11 cellular contexts compared by ENCODE assay signal in genomic region chr14:103539056-103539825, GRCh38. TPM values are rescaled to one million over a fixed set of nuclear protein-coding genes. Genes with fewer than 3 reads are reported as not detected.
A peak's percentile ranks its signal among the peaks of the same experiment; 100 is the strongest.
DNase-seq lines count a peak whose midpoint lies in the region; ATAC-seq and TF ChIP-seq lines count a peak whose summit lies in the region.
"Had no signal": no experiment of that assay in that cellular context is flagged by ENCODE, and none has a peak within 500 bp of the region (broad histone marks: within the 10 kb centered on the region; RNA-seq: fewer than 3 reads in every experiment).

No MANE protein-coding gene starts in this region.

- H2BK120ac ChIP-seq in H9 (ENCODE audit: low read depth, low read length, poor library complexity, severe bottlenecking), result no peak overlapping the region

- intact Hi-C loops in heart left ventricle (cut with DNase I), result no loop called here

- peaks cover 4% of the 10 kb centered on the region for H3K23me2 ChIP-seq in H9 (ENCODE audit: insufficient read length, low read depth, low read length, poor library complexity, severe bottlenecking)

- H3K9ac ChIP-seq in H9 (ENCODE audit: extremely low read depth, insufficient read length, low read length) (no peak overlapping the region), smooth muscle cell (ENCODE audit: low read depth) (no peak overlapping the region)

- H3K23ac ChIP-seq in H9 (ENCODE audit: insufficient read length, low read depth, low read length), result no peak overlapping the region

- no peak overlapping the region for H3K27ac ChIP-seq in H9 (ENCODE audit: insufficient read length, low read depth, low read length)
- H3K27ac ChIP-seq in RWPE2 (ENCODE audit: poor library complexity, severe bottlenecking), result peak overlapping the region; percentile 94
- peak overlapping the region; percentile 20 to 91 (median 76) for H3K27ac ChIP-seq in heart left ventricle
- H3K27ac ChIP-seq in smooth muscle cell (ENCODE audit: low read depth), result peak overlapping the region; percentile 91

- no peaks in the 10 kb centered on the region for H3K9me3 ChIP-seq in H9 (ENCODE audit: control insufficient read depth, low read depth, low read length)
- no peaks in the 10 kb centered on the region for H3K9me3 ChIP-seq in RWPE2 (ENCODE audit: severe bottlenecking)
- no peaks in the 10 kb centered on the region for H3K9me3 ChIP-seq in heart left ventricle
- no peaks in the 10 kb centered on the region for H3K9me3 ChIP-seq in smooth muscle cell (replicated peaks; ENCODE audit: low read depth)
- H3K9me3 ChIP-seq in BE2C, result no peaks in the 10 kb centered on the region

- no peak overlapping the region for H3T11ph ChIP-seq in H9 (ENCODE audit: low read length)

- H3K27ac Mint-ChIP-seq in H9, result peak overlapping the region in 2 of 3 experiments; percentile 25 to 83; a peak in 2 of 7 replicates

- no peak overlapping the region for H4K91ac ChIP-seq in H9 (ENCODE audit: insufficient read length, low read depth, low read length)

- H3K14ac ChIP-seq in H9 (ENCODE audit: insufficient read depth, low read length), result no peak overlapping the region

- no peak overlapping the region for H3K4ac ChIP-seq in H9 (ENCODE audit: low read depth, low read length)

- DNase-seq in H9 (no peak), RWPE2 (ENCODE audit: low spot score) (no peak), heart left ventricle (peak in 2 of 5 donors; percentile 32 to 47), smooth muscle cell (lab: John Stamatoyannopoulos, UW; ENCODE audit: unreplicated experiment) (no peak), OCI-M2 (lab: John Stamatoyannopoulos, UW; ENCODE audit: unreplicated experiment) (no peak), DMS79 (lab: John Stamatoyannopoulos, UW) (no peak), BE2C (no peak), SKM-1 treated with dmso at 0.1 percent for 144 hours (lab: John Stamatoyannopoulos, UW; ENCODE audit: unreplicated experiment) (no peak)
- DNase-seq: activated CD4-positive, CD25-positive, alpha-beta regulatory T cell treated with anti-CD3 and anti-CD28 coated beads, Interleukin-2, amount 50 U/mL, for 72 hours; activated effector memory CD4-positive, alpha-beta T cell treated with Interleukin-2 at 50 U/mL for 16 hours; hippocampal formation had no signal

- no peaks in the 10 kb centered on the region for H3K9me3 Mint-ChIP-seq in H9

- no peak for TF ChIP-seq POLR2A in heart left ventricle (IDR thresholded peaks at IDR 0.05)

- no peak overlapping the region for H3K4me2 ChIP-seq in H9 (ENCODE audit: insufficient read depth, insufficient read length, low read length)
- no peak overlapping the region for H3K4me2 ChIP-seq in smooth muscle cell

- no peaks in the 10 kb centered on the region; the same call in 1 of the 2 replicates for H3K4me1 ChIP-seq in H9 (ENCODE audit: insufficient read depth, low read length)
- H3K4me1 ChIP-seq in RWPE2 (ENCODE audit: insufficient read depth, poor library complexity, severe bottlenecking), result peaks cover 29% of the 10 kb centered on the region
- H3K4me1 ChIP-seq in heart left ventricle, result peaks cover 0 to 68% (median 56%) of the 10 kb centered on the region in 12 donors
- peaks cover 25% of the 10 kb centered on the region for H3K4me1 ChIP-seq in smooth muscle cell (ENCODE audit: low read depth)
- H3K4me1 ChIP-seq in BE2C, result peaks cover 24% of the 10 kb centered on the region

- peaks cover 4% of the 10 kb centered on the region for H3F3A ChIP-seq in smooth muscle cell (ENCODE audit: low read depth)

- H3K27me3 Mint-ChIP-seq in H9 (ENCODE audit: low read depth), result peaks cover 15% of the 10 kb centered on the region

- no peak overlapping the region for H4K5ac ChIP-seq in H9 (ENCODE audit: insufficient read length, low read depth, low read length)

- no peak overlapping the region for H2AK5ac ChIP-seq in H9 (ENCODE audit: insufficient read length, low read length)

- no peak overlapping the region for H2BK20ac ChIP-seq in H9 (ENCODE audit: low read depth, low read length, poor library complexity, severe bottlenecking)

- no peak overlapping the region for H3K18ac ChIP-seq in H9 (ENCODE audit: insufficient read length, low read depth, low read length)

- H2BK15ac ChIP-seq in H9 (ENCODE audit: low read depth, low read length), result no peak overlapping the region

- peaks cover 8 to 23% of the 10 kb centered on the region in 2 experiments for H3K4me1 Mint-ChIP-seq in H9

- no peak for ATAC-seq in RWPE2 (ENCODE audit: low read depth)
- ATAC-seq in heart left ventricle, result peak in 1 of 4 donors; percentile 0

- H3K4me3 ChIP-seq in RWPE2 (ENCODE audit: severe bottlenecking), result no peak overlapping the region
- no peak overlapping the region for H3K4me3 ChIP-seq in heart left ventricle
- no peak overlapping the region for H3K4me3 ChIP-seq in smooth muscle cell
- H3K4me3 ChIP-seq in BE2C (ENCODE audit: low read depth, low read length), result no peak overlapping the region

- no peak overlapping the region for H2BK12ac ChIP-seq in H9 (ENCODE audit: insufficient read length, low read depth, low read length)

- H3K4me3 Mint-ChIP-seq in H9, result no peak overlapping the region

- no peaks in the 10 kb centered on the region for H3K79me2 ChIP-seq in H9 (ENCODE audit: insufficient read depth, low read length)
- H3K79me2 ChIP-seq in smooth muscle cell (ENCODE audit: low read depth), result no peaks in the 10 kb centered on the region

- peaks cover 0 to 2% (median 0%) of the 10 kb centered on the region in 3 experiments; a peak in 1 of 7 replicates for H3K36me3 Mint-ChIP-seq in H9 (ENCODE audit: insufficient read depth in 1 of 3, low read depth in 3 of 3)

- H4K20me1 ChIP-seq in H9 (ENCODE audit: control insufficient read depth, insufficient read depth, insufficient read length) (no peaks in the 10 kb centered on the region), smooth muscle cell (ENCODE audit: low read depth) (no peaks in the 10 kb centered on the region)

- H4K8ac ChIP-seq in H9 (replicated peaks; ENCODE audit: insufficient read length, low read depth, low read length), result no peak overlapping the region

- no peak overlapping the region for H2BK5ac ChIP-seq in H9 (ENCODE audit: insufficient read length, low read length)

- WGBS in H9 (ENCODE audit: extremely low coverage, insufficient read length, low lambda C conversion rate), result no CpG with 5 or more reads among the region's 28 CpGs
- WGBS in heart left ventricle, 4 donors, result 66 to 72% (median 70%) methylated on average over 25 to 28 of the region's 28 CpGs
- 81% methylated on average over 28 of the region's 28 CpGs for WGBS in smooth muscle cell (ENCODE audit: low lambda C conversion rate)

- no peak overlapping the region for H3K56ac ChIP-seq in H9 (ENCODE audit: insufficient read length, low read depth, low read length)

- H3K27me3 ChIP-seq in H9 (ENCODE audit: insufficient read depth, low read length) (no peaks in the 10 kb centered on the region), RWPE2 (ENCODE audit: insufficient read depth, poor library complexity, severe bottlenecking) (no peaks in the 10 kb centered on the region), heart left ventricle (no peaks in the 10 kb centered on the region), smooth muscle cell (ENCODE audit: low read depth) (no peaks in the 10 kb centered on the region), BE2C (no peaks in the 10 kb centered on the region)

- H3K36me3 ChIP-seq in RWPE2 (ENCODE audit: low read depth), result no peaks in the 10 kb centered on the region
- peaks cover 0 to 15% (median 0%) of the 10 kb centered on the region in 9 donors for H3K36me3 ChIP-seq in heart left ventricle
- no peaks in the 10 kb centered on the region for H3K36me3 ChIP-seq in smooth muscle cell (ENCODE audit: low read depth)
- H3K36me3 ChIP-seq in BE2C, result peaks cover 18% of the 10 kb centered on the region

- H3K79me1 ChIP-seq in H9 (ENCODE audit: insufficient read depth, low read depth, low read length, poor library complexity, severe bottlenecking), result no peaks in the 10 kb centered on the region

- 0 out of 3 replicates have a peak, but pooled peaks have one; percentile 18 for TF ChIP-seq CTCF in H9 (conservative IDR thresholded peaks at IDR 0.05)
- TF ChIP-seq CTCF in RWPE2 (IDR thresholded peaks at IDR 0.05; ENCODE audit: poor library complexity, severe bottlenecking), result no peak
- TF ChIP-seq CTCF in heart left ventricle (IDR thresholded peaks at IDR 0.05), result no peak
- TF ChIP-seq CTCF in smooth muscle cell (IDR thresholded peaks at IDR 0.05; ENCODE audit: borderline replicate concordance, insufficient read depth, poor library complexity, severe bottlenecking), result no peak
- TF ChIP-seq CTCF in BE2C (IDR thresholded peaks at IDR 0.05; ENCODE audit: low read depth, low read length), result no peak

- H2AFZ ChIP-seq in H9 (ENCODE audit: low read length) (no peak overlapping the region), smooth muscle cell (ENCODE audit: low read depth) (no peak overlapping the region)

RNA-seq across cellular contexts. Expression of gene TRMT61A, which starts 10.2 kb away (rescaled TPM):
- total RNA-seq in H9 (2021), result 21.9 and 22.2 TPM in 2 replicates
- total RNA-seq in heart left ventricle, result 1 to 10 TPM; 3.2 to 7.1 (median 5.1) TPM
- polyA plus RNA-seq in heart left ventricle, result 10 to 100 TPM in 1 of 2 donors, 1 to 10 TPM in 1; 5.8 to 15.9 TPM
- total RNA-seq in smooth muscle cell, result 2.9 and 3.7 TPM in 2 replicates
- polyA plus RNA-seq in smooth muscle cell, result 6.7 and 9.2 TPM in 2 replicates
- 137 TPM for polyA plus RNA-seq in BE2C (2012; ENCODE audit: insufficient read depth, insufficient read length, low read depth)

RNA-seq across cellular contexts. Expression of gene CKB, which starts 16.6 kb away (rescaled TPM):
- total RNA-seq in H9 (2021), result 517 and 546 TPM in 2 replicates
- 1,000 to 10,000 TPM in 2 of 9 donors, 100 to 1,000 TPM in 7; 203 to 1,105 (median 462) TPM for total RNA-seq in heart left ventricle
- polyA plus RNA-seq in heart left ventricle, result 1,000 to 10,000 TPM in 1 of 2 donors, 100 to 1,000 TPM in 1; 529 to 1,103 TPM
- 19.8 and 25.7 TPM in 2 replicates for total RNA-seq in smooth muscle cell
- polyA plus RNA-seq in smooth muscle cell, result 62.9 and 107 TPM in 2 replicates
- 1,667 TPM for polyA plus RNA-seq in BE2C (2012; ENCODE audit: insufficient read depth, insufficient read length, low read depth)

RNA-seq across cellular contexts. Expression of gene BAG5, which starts 23.2 kb away (rescaled TPM):
- total RNA-seq in H9 (2021) (38.0 and 40.9 TPM in 2 replicates), heart left ventricle (10 to 100 TPM; 15.0 to 22.8 (median 17.0) TPM), smooth muscle cell (27.3 and 31.1 TPM in 2 replicates)
- polyA plus RNA-seq in heart left ventricle (10 to 100 TPM in 1 of 2 donors, 1 to 10 TPM in 1; 4.8 to 19.1 TPM), smooth muscle cell (12.7 and 13.4 TPM in 2 replicates)
- 54.9 TPM for polyA plus RNA-seq in BE2C (2012; ENCODE audit: insufficient read depth, insufficient read length, low read depth)

RNA-seq across cellular contexts. Expression of gene COA8, which starts 23.5 kb away (rescaled TPM):
- total RNA-seq in H9 (2021) (43.2 and 45.5 TPM in 2 replicates), heart left ventricle (10 to 100 TPM; 30.6 to 66.5 (median 41.9) TPM), smooth muscle cell (33.4 and 42.8 TPM in 2 replicates)
- polyA plus RNA-seq in heart left ventricle (100 to 1,000 TPM in 1 of 2 donors, 10 to 100 TPM in 1; 47.5 to 109 TPM), smooth muscle cell (69.9 and 73.3 TPM in 2 replicates)
- polyA plus RNA-seq in BE2C (2012; ENCODE audit: insufficient read depth, insufficient read length, low read depth), result 43.8 TPM
